2 cellular contexts compared by ENCODE assay signal in the genomic region with DNA sequence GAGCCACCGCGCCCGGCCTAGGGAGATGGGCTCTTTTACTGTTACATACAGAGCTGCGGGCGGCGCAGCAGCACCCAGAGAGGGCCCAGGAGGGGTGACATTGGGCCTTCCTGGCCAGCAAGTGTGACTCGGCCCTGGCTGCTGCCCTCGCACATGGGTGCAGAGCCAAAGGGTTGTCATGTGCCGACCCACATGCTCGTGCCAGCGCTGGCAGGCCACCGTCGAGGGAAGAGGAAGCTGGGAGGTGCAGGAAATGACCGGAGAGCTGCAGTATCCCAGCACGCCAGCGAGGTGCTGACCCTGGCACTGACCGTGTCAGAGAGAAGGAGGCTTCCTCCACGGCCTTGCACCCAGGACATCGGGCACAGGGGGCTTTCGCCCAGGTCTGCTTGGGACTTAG.
TF ChIP-seq lines count a peak whose summit lies in the region.

No MANE protein-coding gene starts in this region.

TF ChIP-seq in SK-N-SH, 30 proteins besides CTCF, POLR2A, EP300 and RAD21:
- no peak for TF ChIP-seq RCOR1 (IDR thresholded peaks at IDR 0.05; ENCODE audit: low read length)
- no peak for TF ChIP-seq SIN3A (IDR thresholded peaks at IDR 0.05; ENCODE audit: borderline replicate concordance, low read depth, low read length)

TF ChIP-seq in SK-N-SH treated with all-trans-retinoic acid at 6 μM for 48 hours, 23 proteins besides CTCF, POLR2A, EP300 and RAD21 (continued from another document):
- TF ChIP-seq, protein P1, sequence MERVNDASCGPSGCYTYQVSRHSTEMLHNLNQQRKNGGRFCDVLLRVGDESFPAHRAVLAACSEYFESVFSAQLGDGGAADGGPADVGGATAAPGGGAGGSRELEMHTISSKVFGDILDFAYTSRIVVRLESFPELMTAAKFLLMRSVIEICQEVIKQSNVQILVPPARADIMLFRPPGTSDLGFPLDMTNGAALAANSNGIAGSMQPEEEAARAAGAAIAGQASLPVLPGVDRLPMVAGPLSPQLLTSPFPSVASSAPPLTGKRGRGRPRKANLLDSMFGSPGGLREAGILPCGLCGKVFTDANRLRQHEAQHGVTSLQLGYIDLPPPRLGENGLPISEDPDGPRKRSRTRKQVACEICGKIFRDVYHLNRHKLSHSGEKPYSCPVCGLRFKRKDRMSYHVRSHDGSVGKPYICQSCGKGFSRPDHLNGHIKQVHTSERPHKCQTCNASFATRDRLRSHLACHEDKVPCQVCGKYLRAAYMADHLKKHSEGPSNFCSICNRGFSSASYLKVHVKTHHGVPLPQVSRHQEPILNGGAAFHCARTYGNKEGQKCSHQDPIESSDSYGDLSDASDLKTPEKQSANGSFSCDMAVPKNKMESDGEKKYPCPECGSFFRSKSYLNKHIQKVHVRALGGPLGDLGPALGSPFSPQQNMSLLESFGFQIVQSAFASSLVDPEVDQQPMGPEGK (CRISPR knock-in tag; IDR thresholded peaks at IDR 0.05; ENCODE audit: borderline replicate concordance): no peak
- TF ChIP-seq CSDC2 (CRISPR knock-in tag; IDR thresholded peaks at IDR 0.05) (no peak), TSHZ2 (CRISPR knock-in tag; IDR thresholded peaks at IDR 0.05) (no peak), POU6F1 (CRISPR knock-in tag; IDR thresholded peaks at IDR 0.05; ENCODE audit: borderline replicate concordance, low read depth) (no peak), OSR1 (CRISPR knock-in tag; IDR thresholded peaks at IDR 0.05) (no peak), ZNF70 (CRISPR knock-in tag; IDR thresholded peaks at IDR 0.05) (no peak), ARNTL (CRISPR knock-in tag; IDR thresholded peaks at IDR 0.05; ENCODE audit: borderline replicate concordance, low read depth) (no peak), TCF4 (CRISPR knock-in tag; IDR thresholded peaks at IDR 0.05; ENCODE audit: borderline replicate concordance) (no peak), SNAI2 (CRISPR knock-in tag; IDR thresholded peaks at IDR 0.05) (no peak), TOX (CRISPR knock-in tag; IDR thresholded peaks at IDR 0.05; ENCODE audit: borderline replicate concordance) (no peak), ZNF8 (CRISPR knock-in tag; IDR thresholded peaks at IDR 0.05) (no peak)
- TF ChIP-seq, protein P2, sequence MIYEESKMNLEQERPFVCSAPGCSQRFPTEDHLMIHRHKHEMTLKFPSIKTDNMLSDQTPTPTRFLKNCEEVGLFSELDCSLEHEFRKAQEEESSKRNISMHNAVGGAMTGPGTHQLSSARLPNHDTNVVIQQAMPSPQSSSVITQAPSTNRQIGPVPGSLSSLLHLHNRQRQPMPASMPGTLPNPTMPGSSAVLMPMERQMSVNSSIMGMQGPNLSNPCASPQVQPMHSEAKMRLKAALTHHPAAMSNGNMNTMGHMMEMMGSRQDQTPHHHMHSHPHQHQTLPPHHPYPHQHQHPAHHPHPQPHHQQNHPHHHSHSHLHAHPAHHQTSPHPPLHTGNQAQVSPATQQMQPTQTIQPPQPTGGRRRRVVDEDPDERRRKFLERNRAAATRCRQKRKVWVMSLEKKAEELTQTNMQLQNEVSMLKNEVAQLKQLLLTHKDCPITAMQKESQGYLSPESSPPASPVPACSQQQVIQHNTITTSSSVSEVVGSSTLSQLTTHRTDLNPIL (CRISPR knock-in tag; IDR thresholded peaks at IDR 0.05; ENCODE audit: low read depth): no peak
TF ChIP-seq in SK-N-SH treated with all-trans-retinoic acid at 6 μM for 48 hours: peak in this region for 0.
